ENCODE assay signal across 1 cellular context in genomic region chr3:50156549-50156948, GRCh38.
TF ChIP-seq lines count a peak whose summit lies in the region.

No MANE protein-coding gene starts in this region.

TF ChIP-seq in GM23338, 12 proteins besides CTCF, POLR2A, EP300 and RAD21 (continued from another document):
- TF ChIP-seq, protein P1, sequence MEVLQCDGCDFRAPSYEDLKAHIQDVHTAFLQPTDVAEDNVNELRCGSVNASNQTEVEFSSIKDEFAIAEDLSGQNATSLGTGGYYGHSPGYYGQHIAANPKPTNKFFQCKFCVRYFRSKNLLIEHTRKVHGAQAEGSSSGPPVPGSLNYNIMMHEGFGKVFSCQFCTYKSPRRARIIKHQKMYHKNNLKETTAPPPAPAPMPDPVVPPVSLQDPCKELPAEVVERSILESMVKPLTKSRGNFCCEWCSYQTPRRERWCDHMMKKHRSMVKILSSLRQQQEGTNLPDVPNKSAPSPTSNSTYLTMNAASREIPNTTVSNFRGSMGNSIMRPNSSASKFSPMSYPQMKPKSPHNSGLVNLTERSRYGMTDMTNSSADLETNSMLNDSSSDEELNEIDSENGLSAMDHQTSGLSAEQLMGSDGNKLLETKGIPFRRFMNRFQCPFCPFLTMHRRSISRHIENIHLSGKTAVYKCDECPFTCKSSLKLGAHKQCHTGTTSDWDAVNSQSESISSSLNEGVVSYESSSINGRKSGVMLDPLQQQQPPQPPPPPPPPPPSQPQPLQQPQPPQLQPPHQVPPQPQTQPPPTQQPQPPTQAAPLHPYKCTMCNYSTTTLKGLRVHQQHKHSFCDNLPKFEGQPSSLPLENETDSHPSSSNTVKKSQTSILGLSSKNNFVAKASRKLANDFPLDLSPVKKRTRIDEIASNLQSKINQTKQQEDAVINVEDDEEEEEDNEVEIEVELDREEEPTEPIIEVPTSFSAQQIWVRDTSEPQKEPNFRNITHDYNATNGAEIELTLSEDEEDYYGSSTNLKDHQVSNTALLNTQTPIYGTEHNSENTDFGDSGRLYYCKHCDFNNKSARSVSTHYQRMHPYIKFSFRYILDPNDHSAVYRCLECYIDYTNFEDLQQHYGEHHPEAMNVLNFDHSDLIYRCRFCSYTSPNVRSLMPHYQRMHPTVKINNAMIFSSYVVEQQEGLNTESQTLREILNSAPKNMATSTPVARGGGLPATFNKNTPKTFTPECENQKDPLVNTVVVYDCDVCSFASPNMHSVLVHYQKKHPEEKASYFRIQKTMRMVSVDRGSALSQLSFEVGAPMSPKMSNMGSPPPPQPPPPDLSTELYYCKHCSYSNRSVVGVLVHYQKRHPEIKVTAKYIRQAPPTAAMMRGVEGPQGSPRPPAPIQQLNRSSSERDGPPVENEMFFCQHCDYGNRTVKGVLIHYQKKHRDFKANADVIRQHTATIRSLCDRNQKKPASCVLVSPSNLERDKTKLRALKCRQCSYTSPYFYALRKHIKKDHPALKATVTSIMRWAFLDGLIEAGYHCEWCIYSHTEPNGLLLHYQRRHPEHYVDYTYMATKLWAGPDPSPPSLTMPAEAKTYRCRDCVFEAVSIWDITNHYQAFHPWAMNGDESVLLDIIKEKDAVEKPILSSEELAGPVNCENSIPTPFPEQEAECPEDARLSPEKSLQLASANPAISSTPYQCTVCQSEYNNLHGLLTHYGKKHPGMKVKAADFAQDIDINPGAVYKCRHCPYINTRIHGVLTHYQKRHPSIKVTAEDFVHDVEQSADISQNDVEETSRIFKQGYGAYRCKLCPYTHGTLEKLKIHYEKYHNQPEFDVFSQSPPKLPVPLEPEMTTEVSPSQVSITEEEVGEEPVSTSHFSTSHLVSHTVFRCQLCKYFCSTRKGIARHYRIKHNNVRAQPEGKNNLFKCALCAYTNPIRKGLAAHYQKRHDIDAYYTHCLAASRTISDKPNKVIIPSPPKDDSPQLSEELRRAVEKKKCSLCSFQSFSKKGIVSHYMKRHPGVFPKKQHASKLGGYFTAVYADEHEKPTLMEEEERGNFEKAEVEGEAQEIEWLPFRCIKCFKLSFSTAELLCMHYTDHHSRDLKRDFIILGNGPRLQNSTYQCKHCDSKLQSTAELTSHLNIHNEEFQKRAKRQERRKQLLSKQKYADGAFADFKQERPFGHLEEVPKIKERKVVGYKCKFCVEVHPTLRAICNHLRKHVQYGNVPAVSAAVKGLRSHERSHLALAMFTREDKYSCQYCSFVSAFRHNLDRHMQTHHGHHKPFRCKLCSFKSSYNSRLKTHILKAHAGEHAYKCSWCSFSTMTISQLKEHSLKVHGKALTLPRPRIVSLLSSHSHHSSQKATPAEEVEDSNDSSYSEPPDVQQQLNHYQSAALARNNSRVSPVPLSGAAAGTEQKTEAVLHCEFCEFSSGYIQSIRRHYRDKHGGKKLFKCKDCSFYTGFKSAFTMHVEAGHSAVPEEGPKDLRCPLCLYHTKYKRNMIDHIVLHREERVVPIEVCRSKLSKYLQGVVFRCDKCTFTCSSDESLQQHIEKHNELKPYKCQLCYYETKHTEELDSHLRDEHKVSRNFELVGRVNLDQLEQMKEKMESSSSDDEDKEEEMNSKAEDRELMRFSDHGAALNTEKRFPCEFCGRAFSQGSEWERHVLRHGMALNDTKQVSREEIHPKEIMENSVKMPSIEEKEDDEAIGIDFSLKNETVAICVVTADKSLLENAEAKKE (CRISPR knock-in tag; IDR thresholded peaks at IDR 0.05) = no peak
